In the genomic region with DNA sequence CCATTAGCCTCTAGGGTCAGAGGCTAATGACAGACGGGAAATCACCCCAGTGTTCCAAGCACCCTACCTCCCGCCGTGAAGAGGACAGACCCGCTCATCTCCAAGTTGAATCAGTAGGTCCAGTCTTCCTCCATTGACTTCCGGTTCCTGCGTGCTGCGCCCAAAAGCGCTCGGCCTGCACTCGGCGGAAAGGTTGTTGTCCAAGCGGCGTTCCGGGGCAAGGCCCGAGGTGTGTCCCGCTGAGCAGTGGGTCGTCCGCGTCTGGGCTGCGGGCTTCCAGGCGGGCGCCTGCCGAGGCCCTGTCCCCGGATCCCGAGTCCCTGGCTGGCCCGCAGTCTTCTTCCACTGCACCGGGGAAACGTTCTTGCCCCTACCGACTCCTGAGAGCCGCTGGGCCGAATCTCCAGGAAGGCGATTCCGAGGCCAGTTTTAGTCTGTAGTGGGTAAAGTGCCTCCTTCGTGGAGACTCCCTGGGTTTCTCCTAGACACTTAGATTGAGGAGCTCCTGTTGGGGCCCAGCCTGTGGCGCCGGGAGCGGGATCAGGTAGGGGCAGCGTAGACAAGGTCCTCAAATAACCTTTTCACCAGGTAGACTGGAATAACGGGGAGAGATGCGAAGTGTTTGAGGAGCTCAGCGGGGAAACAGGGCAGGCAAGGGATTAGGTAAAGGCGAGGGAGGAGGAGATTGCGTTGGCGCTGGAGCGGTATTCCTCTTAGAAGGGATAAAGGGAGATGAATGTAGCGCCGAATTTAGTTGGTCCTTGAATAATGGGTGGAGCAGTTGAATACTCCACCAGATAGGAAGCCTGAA, we compare ENCODE assay signal across 8 cellular contexts. TPM values are rescaled to one million over a fixed set of nuclear protein-coding genes. Genes with fewer than 3 reads are reported as not detected.
DNase-seq lines count a peak whose midpoint lies in the region; ATAC-seq, FAIRE-seq and TF ChIP-seq lines count a peak whose summit lies in the region.

A gene with protein sequence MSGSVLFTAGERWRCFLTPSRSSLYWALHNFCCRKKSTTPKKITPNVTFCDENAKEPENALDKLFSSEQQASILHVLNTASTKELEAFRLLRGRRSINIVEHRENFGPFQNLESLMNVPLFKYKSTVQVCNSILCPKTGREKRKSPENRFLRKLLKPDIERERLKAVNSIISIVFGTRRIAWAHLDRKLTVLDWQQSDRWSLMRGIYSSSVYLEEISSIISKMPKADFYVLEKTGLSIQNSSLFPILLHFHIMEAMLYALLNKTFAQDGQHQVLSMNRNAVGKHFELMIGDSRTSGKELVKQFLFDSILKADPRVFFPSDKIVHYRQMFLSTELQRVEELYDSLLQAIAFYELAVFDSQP (minus strand): TSS at position 138 of the 811 bp plus-strand sequence. CDS start 40 bp downstream, at position 98.

- H2BK15ac ChIP-seq in H1 (ENCODE audit: low read length), result no peak within 1 kb of the TSS
- H2BK15ac ChIP-seq in mesenchymal stem cell (ENCODE audit: low read depth, poor library complexity, severe bottlenecking), result peak within 1 kb of the TSS; percentile 88

- no peak within 1 kb of the TSS for H2BK12ac ChIP-seq in H1 (ENCODE audit: low read depth, low read length)
- no peak within 1 kb of the TSS for H2BK12ac ChIP-seq in mesenchymal stem cell (ENCODE audit: low read length in 2 of 2)

- H4K8ac ChIP-seq in H1 (ENCODE audit: extremely low read depth, insufficient read depth, low read length) (peak within 1 kb of the TSS; percentile 62; the same call in 1 of the 2 replicates), mesenchymal stem cell (ENCODE audit: low read length) (peak within 1 kb of the TSS; percentile 97)

- TF ChIP-seq EP300 in H1 (IDR thresholded peaks at IDR 0.05; ENCODE audit: borderline replicate concordance in 1 of 2, low read depth in 2 of 2, low read length in 2 of 2), result peak in 1 of 2 experiments; percentile 84; a peak in 1 of 3 replicates

- peak within 1 kb of the TSS; percentile 91 to 99 (median 94) for H3K4me3 Mint-ChIP-seq in CD8-positive, alpha-beta memory T cell
- H3K4me3 Mint-ChIP-seq in activated CD8-positive, alpha-beta memory T cell treated with anti-CD3 and anti-CD28 coated beads, Interleukin-2, amount 10 ng/mL, durations not matched to agents 7 days and 5 days, result peak within 1 kb of the TSS; percentile 92

- H3K4me2 ChIP-seq in H1 (ENCODE audit: insufficient read depth in 1 of 2, low read depth in 2 of 2, low read length in 2 of 2), result peak within 1 kb of the TSS; percentile 81 to 88
- H3K4me2 ChIP-seq in mesenchymal stem cell (ENCODE audit: low read length, poor library complexity, severe bottlenecking), result peak within 1 kb of the TSS; percentile 85

- peak within 1 kb of the TSS; percentile 85 for H4K91ac ChIP-seq in H1 (replicated peaks; ENCODE audit: insufficient read length, low read length)
- no peak within 1 kb of the TSS for H4K91ac ChIP-seq in mesenchymal stem cell (ENCODE audit: low read length)

- peak; percentile 70 to 88 (median 81) for DNase-seq in CD8-positive, alpha-beta memory T cell
- DNase-seq in HS-5 (ENCODE audit: low read depth), result peak; percentile 73
- peak; percentile 81 for DNase-seq in NOMO-1 treated with dmso at 0.1 percent for 144 hours (lab: John Stamatoyannopoulos, UW; ENCODE audit: unreplicated experiment)
- peak; percentile 93 for DNase-seq in activated CD8-positive, alpha-beta memory T cell treated with anti-CD3 and anti-CD28 coated beads, Interleukin-2, amount 10 ng/mL, durations not matched to agents 7 days and 5 days
- peak; percentile 62 to 96 for DNase-seq in H1 (ENCODE audit: low read depth in 1 of 2, low spot score in 2 of 2)
- DNase-seq in mesenchymal stem cell, result peak; percentile 93
- peak; percentile 72 for DNase-seq in stimulated activated CD8-positive, alpha-beta memory T cell treated with anti-CD3 and anti-CD28 coated beads, Interleukin-12 subunit alpha, Interleukin-12 subunit beta, amount 100 ng/mL, for 24 hours (ENCODE audit: extremely low read depth)

- no peaks in the 10 kb centered on the region for H3K79me1 ChIP-seq in H1 (ENCODE audit: low read depth, low read length)
- peaks cover 16% of the 10 kb centered on the region for H3K79me1 ChIP-seq in mesenchymal stem cell (replicated peaks; ENCODE audit: low read length, poor library complexity, severe bottlenecking)

- H2BK20ac ChIP-seq in H1 (ENCODE audit: low read length), result no peak within 1 kb of the TSS

- peaks cover 43 to 53% (median 52%) of the 10 kb centered on the region in 3 donors for H3K4me1 Mint-ChIP-seq in CD8-positive, alpha-beta memory T cell
- peaks cover 42% of the 10 kb centered on the region for H3K4me1 Mint-ChIP-seq in activated CD8-positive, alpha-beta memory T cell treated with anti-CD3 and anti-CD28 coated beads, Interleukin-2, amount 10 ng/mL, durations not matched to agents 7 days and 5 days

- H3K18ac ChIP-seq in H1 (ENCODE audit: extremely low read depth, low read length) (peak within 1 kb of the TSS; percentile 96), mesenchymal stem cell (ENCODE audit: low read depth in 1 of 2, low read length in 2 of 2) (peak within 1 kb of the TSS; percentile 76 to 88)

- WGBS in H1 (ENCODE audit: extremely low coverage in 1 of 2, insufficient coverage in 1 of 2, insufficient read length in 1 of 2, insufficient replicate concordance in 2 of 2, low coverage in 1 of 2, low lambda C conversion rate in 2 of 2, missing lambda C conversion rate in 1 of 2), 2 experiments, result 3% methylated on average over 44 of the region's 47 CpGs; no CpG with 5 or more reads in 1 of the 2 experiments
- under 1% methylated on average over 47 of the region's 47 CpGs for WGBS in mesenchymal stem cell

- H3K4me1 ChIP-seq in CD8-positive, alpha-beta memory T cell (ENCODE audit: insufficient read depth, low read length), result peaks cover 20% of the 10 kb centered on the region
- H3K4me1 ChIP-seq in H1 (replicated peaks in 1 of 4; ENCODE audit: control insufficient read depth in 3 of 4, insufficient read depth in 4 of 4, low read length in 3 of 4) (no peaks in the 10 kb centered on the region; a peak in 1 of 7 replicates), mesenchymal stem cell (ENCODE audit: control insufficient read depth, insufficient read depth, low read depth, low read length) (peaks cover 8% of the 10 kb centered on the region)

- CTCF ChIA-PET in CD8-positive, alpha-beta memory T cell (lab: Charles Lee), result no interaction called here
- CTCF ChIA-PET in activated CD8-positive, alpha-beta memory T cell treated with anti-CD3 and anti-CD28 coated beads, Interleukin-2, amount 10 ng/mL, durations not matched to agents 7 days and 5 days (lab: Charles Lee), result interaction anchor here (1.0 kb wide), 1 partner anchor 62 kb away, joined by 3 read pairs; no protein-coding TSS in a partner anchor
- CTCF ChIA-PET in H1 (lab: Charles Lee; ENCODE audit: partially characterized antibody), result interaction anchor here (1.0 kb wide), 1 partner anchor 9 kb away, joined by 3 read pairs; no protein-coding TSS in a partner anchor

- peak within 1 kb of the TSS; percentile 79 for H4K5ac ChIP-seq in H1 (ENCODE audit: insufficient read length, low read depth, low read length)

- peaks cover 3% of the 10 kb centered on the region for H3K36me3 ChIP-seq in CD8-positive, alpha-beta memory T cell (ENCODE audit: insufficient read depth, low read length)
- H3K36me3 ChIP-seq in H1 (ENCODE audit: control insufficient read depth in 2 of 4, insufficient read depth in 4 of 4, low read length in 3 of 4) (peaks cover 0 to 7% (median 0%) of the 10 kb centered on the region in 4 experiments; a peak in 1 of 8 replicates), mesenchymal stem cell (ENCODE audit: control insufficient read depth in 1 of 2, insufficient read depth in 2 of 2, low read depth in 1 of 2, low read length in 2 of 2) (peaks cover 0 to 25% of the 10 kb centered on the region in 2 experiments)

- FAIRE-seq in H1 (lab: Jason Lieb, UNC), result peak; percentile 75

- no peak for TF ChIP-seq CTCF in H1 (IDR thresholded peaks at IDR 0.05; ENCODE audit: control extremely low read depth in 1 of 3, insufficient read depth in 1 of 3, low read depth in 1 of 3, low read length in 3 of 3)

- H3K23ac ChIP-seq in H1 (ENCODE audit: insufficient read length) (no peak within 1 kb of the TSS), mesenchymal stem cell (ENCODE audit: low read length in 2 of 2) (no peak within 1 kb of the TSS)

- no peaks in the 10 kb centered on the region for H3K9me3 ChIP-seq in CD8-positive, alpha-beta memory T cell (ENCODE audit: low read length)
- H3K9me3 ChIP-seq in H1 (ENCODE audit: insufficient read depth in 2 of 2, low read depth in 1 of 2, low read length in 1 of 2) (no peaks in the 10 kb centered on the region), mesenchymal stem cell (ENCODE audit: control insufficient read depth, low read length) (no peaks in the 10 kb centered on the region)

- no peaks in the 10 kb centered on the region for H3K27me3 ChIP-seq in CD8-positive, alpha-beta memory T cell (ENCODE audit: insufficient read depth, low read length, poor library complexity, severe bottlenecking)
- no peaks in the 10 kb centered on the region for H3K27me3 ChIP-seq in H1 (replicated peaks in 1 of 4; ENCODE audit: control insufficient read depth in 3 of 4, extremely low read depth in 1 of 4, insufficient read depth in 3 of 4, low read length in 3 of 4)
- H3K27me3 ChIP-seq in mesenchymal stem cell (ENCODE audit: control insufficient read depth in 1 of 2, insufficient read depth in 1 of 2, low read length in 2 of 2), result no peaks in the 10 kb centered on the region

- POLR2A ChIA-PET in CD8-positive, alpha-beta memory T cell (lab: Charles Lee), result no interaction called here
- POLR2A ChIA-PET in H1 (lab: Charles Lee; ENCODE audit: partially characterized antibody), result interaction anchor here (0.6 to 1.6 kb wide), 8 partner anchors 9 to 79 kb away, joined by 3 to 9 read pairs (median 4); a partner anchor contains a TSS

- no peak within 1 kb of the TSS for H2AK5ac ChIP-seq in H1 (ENCODE audit: low read depth, low read length)
- H2AK5ac ChIP-seq in mesenchymal stem cell (ENCODE audit: low read length, severe bottlenecking), result no peak within 1 kb of the TSS

- H3K27me3 Mint-ChIP-seq in CD8-positive, alpha-beta memory T cell, result no peaks in the 10 kb centered on the region
- no peaks in the 10 kb centered on the region for H3K27me3 Mint-ChIP-seq in activated CD8-positive, alpha-beta memory T cell treated with anti-CD3 and anti-CD28 coated beads, Interleukin-2, amount 10 ng/mL, durations not matched to agents 7 days and 5 days

- H3K4ac ChIP-seq in H1 (replicated peaks; ENCODE audit: insufficient read length, low read depth, low read length), result peak within 1 kb of the TSS; percentile 72
- peak within 1 kb of the TSS; percentile 49 to 84 for H3K4ac ChIP-seq in mesenchymal stem cell (ENCODE audit: low read depth in 1 of 2, low read length in 2 of 2)

- no peak within 1 kb of the TSS for H3K14ac ChIP-seq in H1 (ENCODE audit: insufficient read length)
- H3K14ac ChIP-seq in mesenchymal stem cell (ENCODE audit: low read length in 2 of 2), result peak within 1 kb of the TSS in 1 of 2 experiments; percentile 79

- peaks cover 10% of the 10 kb centered on the region; the same call in 1 of the 2 replicates for H3K23me2 ChIP-seq in H1 (ENCODE audit: low read depth, low read length)

- H3K4me3 ChIP-seq in CD8-positive, alpha-beta memory T cell (ENCODE audit: low read length), result peak within 1 kb of the TSS; percentile 98
- H3K4me3 ChIP-seq in H1 (ENCODE audit: extremely low read depth in 1 of 4, insufficient read depth in 2 of 4, low read depth in 3 of 4, low read length in 4 of 4) (peak within 1 kb of the TSS; percentile 93 to 97 (median 94)), mesenchymal stem cell (ENCODE audit: insufficient read depth in 1 of 2, low read depth in 1 of 2, low read length in 2 of 2) (peak within 1 kb of the TSS; percentile 74 to 100)

- peak within 1 kb of the TSS; percentile 47 for H3K56ac ChIP-seq in H1 (replicated peaks; ENCODE audit: insufficient read length, low read depth, low read length)

- H3K36me3 Mint-ChIP-seq in CD8-positive, alpha-beta memory T cell, result peaks cover 0 to 36% (median 16%) of the 10 kb centered on the region in 3 donors
- H3K36me3 Mint-ChIP-seq in activated CD8-positive, alpha-beta memory T cell treated with anti-CD3 and anti-CD28 coated beads, Interleukin-2, amount 10 ng/mL, durations not matched to agents 7 days and 5 days, result peaks cover 14% of the 10 kb centered on the region

- H4K20me1 ChIP-seq in H1 (replicated peaks in 1 of 2; ENCODE audit: control insufficient read depth in 1 of 2, insufficient read depth in 2 of 2, low read length in 2 of 2), result no peaks in the 10 kb centered on the region

- H3K79me2 ChIP-seq in H1 (ENCODE audit: control insufficient read depth in 1 of 2, insufficient read depth in 2 of 2, low read length in 2 of 2), result peaks cover 0 to 5% of the 10 kb centered on the region in 2 experiments; a peak in 2 of 4 replicates

- H2BK120ac ChIP-seq in H1 (replicated peaks; ENCODE audit: low read depth, low read length) (no peak within 1 kb of the TSS), mesenchymal stem cell (ENCODE audit: low read depth, low read length) (no peak within 1 kb of the TSS)

- peak within 1 kb of the TSS; percentile 89 for H3K27ac ChIP-seq in CD8-positive, alpha-beta memory T cell (ENCODE audit: low read depth, low read length)
- H3K27ac ChIP-seq in H1 (ENCODE audit: low read depth, low read length) (peak within 1 kb of the TSS; percentile 73), mesenchymal stem cell (ENCODE audit: low read length, poor library complexity, severe bottlenecking) (peak within 1 kb of the TSS; percentile 82)

- peak in 1 of 2 experiments; percentile 31; a peak in 2 of 4 replicates for TF ChIP-seq RAD21 in H1 (IDR thresholded peaks at IDR 0.05 in 1 of 2, conservative IDR thresholded peaks at IDR 0.05 in 1 of 2; ENCODE audit: low read depth in 2 of 2, low read length in 2 of 2)

- peak in 1 of 2 experiments; percentile 76; a peak in 2 of 3 replicates for TF ChIP-seq POLR2A in H1 (IDR thresholded peaks at IDR 0.05; ENCODE audit: control extremely low read depth in 1 of 2, low read depth in 2 of 2, low read length in 2 of 2)

- H3K9me3 Mint-ChIP-seq in CD8-positive, alpha-beta memory T cell, result no peaks in the 10 kb centered on the region
- no peaks in the 10 kb centered on the region for H3K9me3 Mint-ChIP-seq in activated CD8-positive, alpha-beta memory T cell treated with anti-CD3 and anti-CD28 coated beads, Interleukin-2, amount 10 ng/mL, durations not matched to agents 7 days and 5 days (ENCODE audit: low read depth)

- H2AFZ ChIP-seq in H1 (ENCODE audit: low read length), result peak within 1 kb of the TSS; percentile 93
- peak within 1 kb of the TSS; percentile 93 for H2AFZ ChIP-seq in mesenchymal stem cell (ENCODE audit: low read depth, low read length)

- peak within 1 kb of the TSS; percentile 69 for H2BK5ac ChIP-seq in H1 (ENCODE audit: low read depth, low read length)
- H2BK5ac ChIP-seq in mesenchymal stem cell (ENCODE audit: low read depth, low read length, poor library complexity, severe bottlenecking), result no peak within 1 kb of the TSS

- H3K9ac ChIP-seq in H1 (replicated peaks in 1 of 4; ENCODE audit: extremely low read depth in 1 of 4, low read depth in 3 of 4, low read length in 3 of 4), result peak within 1 kb of the TSS; percentile 78 to 89 (median 78)
- peak within 1 kb of the TSS; percentile 97 for H3K9ac ChIP-seq in mesenchymal stem cell (ENCODE audit: low read length)

- ATAC-seq in GM19467 (IDR thresholded peaks at IDR 0.05; ENCODE audit: unreplicated experiment), result peak; percentile 69
- ATAC-seq in activated CD8-positive, alpha-beta memory T cell treated with anti-CD3 and anti-CD28 coated beads, Interleukin-2, amount 10 ng/mL, durations not matched to agents 7 days and 5 days, result peak; percentile 99

- H3K27ac Mint-ChIP-seq in CD8-positive, alpha-beta memory T cell, result peak within 1 kb of the TSS; percentile 84 to 97 (median 95)
- H3K27ac Mint-ChIP-seq in activated CD8-positive, alpha-beta memory T cell treated with anti-CD3 and anti-CD28 coated beads, Interleukin-2, amount 10 ng/mL, durations not matched to agents 7 days and 5 days, result peak within 1 kb of the TSS; percentile 88

RNA-seq across cellular contexts. Expression of the gene that starts here (rescaled TPM):
- 10 to 100 TPM; 16.0 to 19.7 TPM for total RNA-seq in CD8-positive, alpha-beta memory T cell
- 19.3 TPM for polyA plus RNA-seq in CD8-positive, alpha-beta memory T cell
- 10 to 100 TPM; 15.3 to 16.0 TPM for total RNA-seq in activated CD8-positive, alpha-beta memory T cell treated with anti-CD3 and anti-CD28 coated beads, Interleukin-2, amount 10 ng/mL, durations not matched to agents 7 days and 5 days
- 9.9 and 10.9 TPM in 2 replicates for total RNA-seq in H1 (2021; fragmentation: NEBNext Ultra II Directional; extraction: Animal tissue kit (Norgen Biotek cat#: 25700))
- 2.9 and 6.1 TPM in 2 replicates for polyA plus RNA-seq in H1 (2011; rRNA removed)
- 6.5 TPM for polyA plus RNA-seq in H1 (2011; cell fraction: cytosol; rRNA removed)
- 1.5 TPM for polyA plus RNA-seq in H1 (2011; cell fraction: nucleus; rRNA removed)
- 9.3 to 16.4 TPM (median 11.3 TPM) in 4 replicates for polyA plus RNA-seq in H1 (2012, experiment 1 of 2)
- polyA plus RNA-seq in H1 (2012, experiment 2 of 2), result 1.4 TPM
- polyA plus RNA-seq in H1 (2013, experiment 1 of 2), result 15.9 TPM
- polyA plus RNA-seq in H1 (2013, experiment 2 of 2), result 14.2 TPM
- 4.7 and 5.8 TPM in 2 replicates for polyA minus RNA-seq in H1 (2011; rRNA and poly(A)+ RNA removed)
- 4.5 TPM for polyA minus RNA-seq in H1 (2011; cell fraction: cytosol; rRNA and poly(A)+ RNA removed)
- polyA minus RNA-seq in H1 (2011; cell fraction: nucleus; rRNA and poly(A)+ RNA removed), result 5.8 TPM
- 12.5 TPM for polyA plus RNA-seq in mesenchymal stem cell (2013, experiment 1 of 2)
- 12.6 TPM for polyA plus RNA-seq in mesenchymal stem cell (2013, experiment 2 of 2)

Comparison
In these comparisons a context has a peak if more than half of its experiments do, and no peak if none do; other contexts are left out.
1. Peak in every context shown above with its lines: DNase-seq, ATAC-seq, H3K4me3 ChIP-seq and H3K27ac ChIP-seq.